ENCODE assay signal across 21 cellular contexts in the genomic region with DNA sequence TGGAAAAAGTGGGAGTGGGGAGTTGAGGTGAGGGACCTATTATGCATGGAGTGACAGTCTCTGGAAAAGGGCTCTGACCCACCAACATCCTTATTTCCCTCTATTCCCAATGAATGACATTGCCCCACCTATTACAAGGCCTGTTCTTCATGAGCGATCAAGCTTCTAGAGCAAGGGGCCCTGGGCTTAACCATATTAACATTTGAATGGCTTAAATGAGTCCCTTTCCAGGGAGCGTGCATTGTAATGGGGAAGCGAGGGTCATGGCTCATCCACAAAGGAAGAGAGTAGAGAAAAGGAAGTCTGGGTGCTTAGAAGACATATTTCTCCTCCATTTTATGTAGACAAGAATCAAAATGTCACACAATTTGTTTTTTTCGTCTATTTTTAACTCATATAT.
"Had no signal": no experiment of that assay in that cellular context is flagged by ENCODE, and none has a peak within 500 bp of the region (broad histone marks: within the 10 kb centered on the region; RNA-seq: fewer than 3 reads in every experiment).

No MANE protein-coding gene starts in this region.

- H3K4me1 Mint-ChIP-seq: activated CD4-positive, alpha-beta memory T cell treated with anti-CD3 and anti-CD28 coated beads, Interleukin-2, amount 10 ng/mL, durations not matched to agents 7 days and 5 days; activated CD4-positive, alpha-beta T cell treated with anti-CD3 and anti-CD28 coated beads, Interleukin-2, amount 10 ng/mL, durations not matched to agents 24 days and 14 days; activated naive CD4-positive, alpha-beta T cell treated with anti-CD3 and anti-CD28 coated beads, Interleukin-2, amount 10 ng/mL, durations not matched to agents 7 days and 5 days; naive B cell; T-helper 17 cell had no signal

- H3K9me3 ChIP-seq: colonic mucosa, esophagus squamous epithelium, gastroesophageal sphincter, heart right ventricle, lower lobe of right lung, sigmoid colon, testis, uterus had no signal

- H3K36me3 Mint-ChIP-seq: activated naive CD4-positive, alpha-beta T cell treated with anti-CD3 and anti-CD28 coated beads, Interleukin-2, amount 10 ng/mL, durations not matched to agents 7 days and 5 days; naive B cell had no signal

- H3K27ac Mint-ChIP-seq: activated CD4-positive, alpha-beta memory T cell treated with anti-CD3 and anti-CD28 coated beads, Interleukin-2, amount 10 ng/mL, durations not matched to agents 7 days and 5 days; activated CD4-positive, alpha-beta T cell treated with anti-CD3 and anti-CD28 coated beads, Interleukin-2, amount 10 ng/mL, durations not matched to agents 24 days and 14 days; activated naive CD4-positive, alpha-beta T cell treated with anti-CD3 and anti-CD28 coated beads, Interleukin-2, amount 10 ng/mL, durations not matched to agents 7 days and 5 days; activated T-cell treated with anti-CD3 and anti-CD28 coated beads, Interleukin-2, amount 50 U/mL, for 72 hours; naive B cell; T-helper 17 cell had no signal

- H3K27me3 Mint-ChIP-seq: activated CD4-positive, alpha-beta memory T cell treated with anti-CD3 and anti-CD28 coated beads, Interleukin-2, amount 10 ng/mL, durations not matched to agents 7 days and 5 days; activated CD4-positive, alpha-beta T cell treated with anti-CD3 and anti-CD28 coated beads, Interleukin-2, amount 10 ng/mL, durations not matched to agents 24 days and 14 days; activated naive CD4-positive, alpha-beta T cell treated with anti-CD3 and anti-CD28 coated beads, Interleukin-2, amount 10 ng/mL, durations not matched to agents 7 days and 5 days; naive B cell; T-helper 17 cell had no signal

- H3K36me3 ChIP-seq: colonic mucosa, esophagus squamous epithelium, gastroesophageal sphincter, heart right ventricle, lower lobe of right lung, sigmoid colon, uterus had no signal

- H3K4me1 ChIP-seq: colonic mucosa, esophagus squamous epithelium, heart right ventricle, lower lobe of right lung, sigmoid colon, testis, uterus had no signal

- H3K4me3 Mint-ChIP-seq: activated CD4-positive, alpha-beta memory T cell treated with anti-CD3 and anti-CD28 coated beads, Interleukin-2, amount 10 ng/mL, durations not matched to agents 7 days and 5 days; activated CD4-positive, alpha-beta T cell treated with anti-CD3 and anti-CD28 coated beads, Interleukin-2, amount 10 ng/mL, durations not matched to agents 24 days and 14 days; activated naive CD4-positive, alpha-beta T cell treated with anti-CD3 and anti-CD28 coated beads, Interleukin-2, amount 10 ng/mL, durations not matched to agents 7 days and 5 days; activated T-cell treated with anti-CD3 and anti-CD28 coated beads, Interleukin-2, amount 50 U/mL, for 72 hours; naive B cell; T-helper 17 cell had no signal

- H3K27ac ChIP-seq: colonic mucosa, dorsolateral prefrontal cortex, esophagus squamous epithelium, gastroesophageal sphincter, heart right ventricle, lower lobe of right lung, sigmoid colon, testis, uterus had no signal

- H3K27me3 ChIP-seq: colonic mucosa, esophagus squamous epithelium, gastroesophageal sphincter, heart right ventricle, sigmoid colon, testis, uterus had no signal

- DNase-seq: activated CD4-positive, alpha-beta memory T cell treated with anti-CD3 and anti-CD28 coated beads, Interleukin-2, amount 10 ng/mL, durations not matched to agents 7 days and 5 days; activated CD4-positive, alpha-beta T cell treated with anti-CD3 and anti-CD28 coated beads, Interleukin-2, amount 10 ng/mL, durations not matched to agents 24 days and 14 days; activated effector memory CD4-positive, alpha-beta T cell treated with Interleukin-2 at 50 U/mL for 16 hours; activated naive CD4-positive, alpha-beta T cell treated with anti-CD3 and anti-CD28 coated beads, Interleukin-2, amount 10 ng/mL, durations not matched to agents 7 days and 5 days; activated T-cell treated with anti-CD3 and anti-CD28 coated beads, Interleukin-2, amount 50 U/mL, for 72 hours; amygdala; colonic mucosa; dorsolateral prefrontal cortex; esophagus squamous epithelium; heart right ventricle; lower lobe of right lung; naive B cell; retina; sigmoid colon; stimulated activated CD4-positive, alpha-beta T cell treated with anti-CD3 and anti-CD28 coated beads, Interleukin-4, amount 100 ng/mL, for 1 hour; stimulated activated naive CD4-positive, alpha-beta T cell; T-helper 17 cell; testis; trophoblast cell; uterus had no signal

- H3K9me3 Mint-ChIP-seq: activated CD4-positive, alpha-beta memory T cell treated with anti-CD3 and anti-CD28 coated beads, Interleukin-2, amount 10 ng/mL, durations not matched to agents 7 days and 5 days; activated CD4-positive, alpha-beta T cell treated with anti-CD3 and anti-CD28 coated beads, Interleukin-2, amount 10 ng/mL, durations not matched to agents 24 days and 14 days had no signal

- H3K4me3 ChIP-seq: colonic mucosa, dorsolateral prefrontal cortex, esophagus squamous epithelium, gastroesophageal sphincter, heart right ventricle, lower lobe of right lung, sigmoid colon, testis, uterus had no signal

- ATAC-seq: activated T-cell treated with anti-CD3 and anti-CD28 coated beads, Interleukin-2, amount 50 U/mL, for 72 hours; gastroesophageal sphincter; heart right ventricle; lower lobe of right lung; T-helper 17 cell had no signal
